Comparison of ENCODE assay signal across 19 cellular contexts in genomic region chr16:25922438-25922837, GRCh38.
DNase-seq lines count a peak whose midpoint lies in the region; ATAC-seq lines count a peak whose summit lies in the region.
"Had no signal": no experiment of that assay in that cellular context is flagged by ENCODE, and none has a peak within 500 bp of the region (broad histone marks: within the 10 kb centered on the region; RNA-seq: fewer than 3 reads in every experiment).

No MANE protein-coding gene starts in this region.

- no peaks in the 10 kb centered on the region for H3K36me3 ChIP-seq in SJCRH30
- H3K36me3 ChIP-seq: BLaER1 treated with 17β-estradiol and CSF1 and Interleukin-3, amounts not matched to agents 10 nM and 100 nM had no signal

- H3K27ac ChIP-seq in SJCRH30: no peak overlapping the region
- H3K27ac ChIP-seq: BLaER1 treated with 17β-estradiol and CSF1 and Interleukin-3, amounts not matched to agents 10 nM and 100 nM had no signal

- no peak for ATAC-seq in GM21786 (IDR thresholded peaks at IDR 0.05; ENCODE audit: unreplicated experiment)
- ATAC-seq in GM19395 (IDR thresholded peaks at IDR 0.05; ENCODE audit: unreplicated experiment): no peak
- ATAC-seq: SK-N-SH treated with all-trans-retinoic acid at 6 μM for 48 hours had no signal

- H3K27me3 ChIP-seq in SJCRH30: no peaks in the 10 kb centered on the region
- H3K27me3 ChIP-seq: BLaER1 treated with 17β-estradiol and CSF1 and Interleukin-3, amounts not matched to agents 10 nM and 100 nM had no signal

- H3K4me3 ChIP-seq in SJCRH30: no peak overlapping the region
- H3K4me3 ChIP-seq: BLaER1 treated with 17β-estradiol and CSF1 and Interleukin-3, amounts not matched to agents 10 nM and 100 nM had no signal

- no peaks in the 10 kb centered on the region for H3K9me3 ChIP-seq in SJCRH30 (replicated peaks)
- H3K9me3 ChIP-seq: BLaER1 treated with 17β-estradiol and CSF1 and Interleukin-3, amounts not matched to agents 10 nM and 100 nM had no signal

- no peaks in the 10 kb centered on the region for H3K4me1 ChIP-seq in SJCRH30
- H3K4me1 ChIP-seq: BLaER1 treated with 17β-estradiol and CSF1 and Interleukin-3, amounts not matched to agents 10 nM and 100 nM had no signal

- DNase-seq in NCI-H1436 (lab: John Stamatoyannopoulos, UW): peak; percentile 31
- DNase-seq in NCI-H1436 treated with DMSO at 0.1 percent for 48 hours (lab: John Stamatoyannopoulos, UW): no peak
- peak; percentile 51 for DNase-seq in NCI-H2029 treated with DMSO at 0.1 percent for 48 hours (lab: John Stamatoyannopoulos, UW)
- peak; percentile 90 for DNase-seq in NCI-H82 (lab: John Stamatoyannopoulos, UW)
- DNase-seq in SJCRH30: peak; percentile 3 to 6
- no peak for DNase-seq in GOT3 (lab: John Stamatoyannopoulos, UW)
- DNase-seq: 8988T; CD4-positive, alpha-beta memory T cell; KBM-7; NCI-H1092; NCI-H1694; NCI-H2107; NCI-H2227 treated with DMSO at 0.1 percent for 48 hours; NCI-H524; SIG-M5 had no signal

Comparison
In these comparisons a context has a peak if more than half of its experiments do, and no peak if none do; other contexts are left out.
1. DNase-seq: peak in NCI-H1436 (single experiment), NCI-H2029 treated with DMSO at 0.1 percent for 48 hours (single experiment), NCI-H82 (single experiment) and SJCRH30 (2 of 2); none in NCI-H1436 treated with DMSO at 0.1 percent for 48 hours (single experiment) and GOT3 (single experiment).